ENCODE assay signal across 31 cellular contexts in genomic region chr9:136022731-136023400, GRCh38.
DNase-seq lines count a peak whose midpoint lies in the region; ATAC-seq and TF ChIP-seq lines count a peak whose summit lies in the region.
"Had no signal": no experiment of that assay in that cellular context is flagged by ENCODE, and none has a peak within 500 bp of the region (broad histone marks: within the 10 kb centered on the region; RNA-seq: fewer than 3 reads in every experiment).

No MANE protein-coding gene starts in this region.

- CTCF ChIA-PET in Panc1 (lab: Charles Lee) (no interaction called here), PC-9 (lab: Charles Lee) (no interaction called here)

- H3K4me2 ChIP-seq in PC-9, result no peak overlapping the region
- H3K4me2 ChIP-seq: A549 had no signal

- no peak overlapping the region for H3K27ac Mint-ChIP-seq in activated T-cell treated with anti-CD3 and anti-CD28 coated beads, Interleukin-2, amount 50 U/mL, for 24 hours
- no peak overlapping the region for H3K27ac Mint-ChIP-seq in endothelial cell (ENCODE audit: unreplicated experiment)
- H3K27ac Mint-ChIP-seq: nephron; stimulated activated naive B cell treated with anti-CD40 and anti-IgM and Interleukin-4, amounts not matched to agents 10 μg/mL and 1 μg/mL and 100 μg/mL, for 72 hours; T-helper 2 cell treated with Interferon-gamma antibody and Interleukin-4, amounts not matched to agents 5 μg/mL and 100 μg/mL, for 36 hours had no signal

- DNase-seq in activated T-cell treated with anti-CD3 and anti-CD28 coated beads, Interleukin-2, amount 50 U/mL, for 24 hours, result peak; percentile 17
- DNase-seq in activated T-cell treated with anti-CD3 and anti-CD28 coated beads for 4 hours (no peak), Panc1 (ENCODE audit: low read depth, low spot score) (no peak), esophagus muscularis mucosa (ENCODE audit: extremely low spot score) (no peak), sigmoid colon (peak; percentile 45), PC-9 (no peak), endothelial cell (ENCODE audit: low spot score) (no peak), G401 (ENCODE audit: low spot score) (no peak)
- DNase-seq: activated gamma-delta T cell treated with Interleukin-2 at 50 U/mL for 16 hours; activated T-cell treated with anti-CD3 and anti-CD28 coated beads, Interleukin-2, amount 50 U/mL, for 4 hours; AML-193; GDM1; glutamatergic neuron; islet precursor cell; MM.1S; NCI-H2029; NCI-H226; NCI-H748 treated with DMSO at 0.1 percent for 48 hours; stimulated activated CD4-positive, alpha-beta T cell treated with anti-CD3 and anti-CD28 coated beads, Interleukin-12 subunit alpha, Interleukin-12 subunit beta, amount 100 ng/mL, for 4 hours; stimulated activated CD4-positive, alpha-beta T cell treated with anti-CD3 and anti-CD28 coated beads, Interleukin-4, amount 100 ng/mL, for 24 hours; stimulated activated naive B cell treated with anti-CD40 and anti-IgM and Interleukin-4, amounts not matched to agents 10 μg/mL and 1 μg/mL and 100 μg/mL, for 72 hours; testis had no signal

- no peaks in the 10 kb centered on the region for H3K36me3 Mint-ChIP-seq in activated T-cell treated with anti-CD3 and anti-CD28 coated beads, Interleukin-2, amount 50 U/mL, for 24 hours (ENCODE audit: low read depth)
- H3K36me3 Mint-ChIP-seq in endothelial cell (ENCODE audit: low read depth, unreplicated experiment), result peaks cover 18% of the 10 kb centered on the region

- WGBS in esophagus muscularis mucosa, result 92% methylated on average over 20 of the region's 21 CpGs
- 95% methylated on average over 21 of the region's 21 CpGs for WGBS in sigmoid colon, 2 donors

- H3K27me3 ChIP-seq in Panc1 (ENCODE audit: control insufficient read depth, insufficient read depth, low read length) (no peaks in the 10 kb centered on the region), esophagus muscularis mucosa (no peaks in the 10 kb centered on the region), sigmoid colon (no peaks in the 10 kb centered on the region), PC-9 (ENCODE audit: insufficient read depth, low read depth) (no peaks in the 10 kb centered on the region)
- H3K27me3 ChIP-seq: body of pancreas, ovary, right lobe of liver, testis, uterus had no signal

- no peaks in the 10 kb centered on the region for H3K9me3 Mint-ChIP-seq in activated T-cell treated with anti-CD3 and anti-CD28 coated beads, Interleukin-2, amount 50 U/mL, for 24 hours
- no peaks in the 10 kb centered on the region for H3K9me3 Mint-ChIP-seq in endothelial cell (ENCODE audit: unreplicated experiment)
- H3K9me3 Mint-ChIP-seq: activated T-cell treated with anti-CD3 and anti-CD28 coated beads, Interleukin-2, amount 50 U/mL, for 4 hours; nephron; T-helper 2 cell treated with Interferon-gamma antibody and Interleukin-4, amounts not matched to agents 5 μg/mL and 100 μg/mL, for 36 hours had no signal

- no peaks in the 10 kb centered on the region for H3K79me2 ChIP-seq in PC-9 (ENCODE audit: low read depth)

- no peaks in the 10 kb centered on the region for H3K9me2 ChIP-seq in PC-9 (ENCODE audit: insufficient read depth)

- no peak overlapping the region for H2AFZ ChIP-seq in PC-9

- H3K9me3 ChIP-seq in Panc1 (ENCODE audit: control insufficient read depth, insufficient read depth, low read depth, low read length), result no peaks in the 10 kb centered on the region
- H3K9me3 ChIP-seq in esophagus muscularis mucosa, result no peaks in the 10 kb centered on the region
- H3K9me3 ChIP-seq in sigmoid colon, result no peaks in the 10 kb centered on the region
- H3K9me3 ChIP-seq in PC-9 (ENCODE audit: insufficient read depth, low read depth), result no peaks in the 10 kb centered on the region
- H3K9me3 ChIP-seq: A549, body of pancreas, mucosa of descending colon, ovary, right lobe of liver, testis, uterus had no signal

- 0 out of 2 replicates have a peak, but pooled peaks have one; percentile 10 for ATAC-seq in Panc1
- ATAC-seq: activated T-cell treated with anti-CD3 and anti-CD28 coated beads, Interleukin-2, amount 50 U/mL, for 4 hours; body of pancreas; stimulated activated naive B cell treated with anti-CD40 and anti-IgM and Interleukin-4, amounts not matched to agents 10 μg/mL and 1 μg/mL and 100 μg/mL, for 72 hours had no signal

- no peak overlapping the region for H3K4me3 ChIP-seq in Panc1 (ENCODE audit: low read depth in 2 of 2, low read length in 2 of 2)
- no peak overlapping the region for H3K4me3 ChIP-seq in esophagus muscularis mucosa
- H3K4me3 ChIP-seq in sigmoid colon, result no peak overlapping the region
- no peak overlapping the region for H3K4me3 ChIP-seq in PC-9
- H3K4me3 ChIP-seq: A549, body of pancreas, lung, mucosa of descending colon, ovary, right lobe of liver, testis, uterus had no signal

- peaks cover 6% of the 10 kb centered on the region for H3K4me1 Mint-ChIP-seq in activated T-cell treated with anti-CD3 and anti-CD28 coated beads, Interleukin-2, amount 50 U/mL, for 24 hours (ENCODE audit: low read depth)
- H3K4me1 Mint-ChIP-seq in endothelial cell (ENCODE audit: unreplicated experiment), result no peaks in the 10 kb centered on the region
- H3K4me1 Mint-ChIP-seq: stimulated activated naive B cell treated with anti-CD40 and anti-IgM and Interleukin-4, amounts not matched to agents 10 μg/mL and 1 μg/mL and 100 μg/mL, for 72 hours had no signal

- in situ Hi-C loops in Panc1 (cut with HindIII; ENCODE audit: low pct_unique_long_range_greater_than_20kb, low sequenced_read_pairs), result no loop called here
- in situ Hi-C loops in G401 (cut with HindIII; ENCODE audit: low sequenced_read_pairs), result no loop called here

- intact Hi-C loops in Panc1 (cut with micrococcal nuclease; ENCODE audit: unreplicated experiment), result no loop called here
- intact Hi-C loops in esophagus muscularis mucosa (cut with DNase I), result no loop called here
- intact Hi-C loops in sigmoid colon (cut with DNase I), result no loop called here
- intact Hi-C loops in PC-9 (cut with micrococcal nuclease; ENCODE audit: unreplicated experiment), result no loop called here

- peaks cover 4% of the 10 kb centered on the region; the same call in 1 of the 2 replicates for H3K4me1 ChIP-seq in Panc1 (ENCODE audit: control insufficient read depth, insufficient read depth, low read length)
- H3K4me1 ChIP-seq in esophagus muscularis mucosa, result peaks cover 26 to 83% (median 65%) of the 10 kb centered on the region in 4 donors
- peaks cover 0 to 76% (median 66%) of the 10 kb centered on the region in 4 donors for H3K4me1 ChIP-seq in sigmoid colon
- H3K4me1 ChIP-seq in PC-9 (replicated peaks; ENCODE audit: insufficient read depth), result no peaks in the 10 kb centered on the region
- H3K4me1 ChIP-seq: A549, body of pancreas had no signal

- POLR2A ChIA-PET in Panc1 (lab: Charles Lee) (interaction anchor here (0.6 kb wide), 1 partner anchor 369 kb away, joined by 3 read pairs; no protein-coding TSS in a partner anchor), PC-9 (lab: Charles Lee; ENCODE audit: unreplicated experiment) (no interaction called here)

- TF ChIP-seq POLR2A in esophagus muscularis mucosa (IDR thresholded peaks at IDR 0.05; ENCODE audit: low read depth) (no peak), sigmoid colon (IDR thresholded peaks at IDR 0.05) (no peak)

- H3F3A ChIP-seq in PC-9 (ENCODE audit: insufficient read depth, low read depth), result no peaks in the 10 kb centered on the region

- TF ChIP-seq CTCF in Panc1 (IDR thresholded peaks at IDR 0.05) (no peak), esophagus muscularis mucosa (IDR thresholded peaks at IDR 0.05) (no peak), sigmoid colon (IDR thresholded peaks at IDR 0.05) (no peak), PC-9 (conservative IDR thresholded peaks at IDR 0.05) (no peak), endothelial cell (IDR thresholded peaks at IDR 0.05; ENCODE audit: unreplicated experiment) (no peak)

- BruUV-seq in Panc1 (replicated peaks; lab: Mats Ljungman, UMichigan) (no TSS peak), PC-9 (replicated peaks; lab: Mats Ljungman, UMichigan) (no TSS peak)

- H3K27ac ChIP-seq in Panc1 (ENCODE audit: low read length), result no peak overlapping the region
- H3K27ac ChIP-seq in esophagus muscularis mucosa (replicated peaks in 1 of 4), result peak overlapping the region in 3 of 4 donors; percentile 9 to 65 (median 53)
- peak overlapping the region in 2 of 4 donors; percentile 33 to 71 for H3K27ac ChIP-seq in sigmoid colon
- no peak overlapping the region for H3K27ac ChIP-seq in PC-9
- H3K27ac ChIP-seq: A549, body of pancreas, right lobe of liver, testis, uterus had no signal

- no peak for TF ChIP-seq EP300 in esophagus muscularis mucosa (IDR thresholded peaks at IDR 0.05)
- TF ChIP-seq EP300 in sigmoid colon (IDR thresholded peaks at IDR 0.05), result no peak

- no peaks in the 10 kb centered on the region for H3K27me3 Mint-ChIP-seq in activated T-cell treated with anti-CD3 and anti-CD28 coated beads, Interleukin-2, amount 50 U/mL, for 24 hours
- peaks cover 5% of the 10 kb centered on the region for H3K27me3 Mint-ChIP-seq in endothelial cell (ENCODE audit: unreplicated experiment)

- H3K36me3 ChIP-seq in Panc1 (ENCODE audit: control insufficient read depth, insufficient read depth, low read length) (no peaks in the 10 kb centered on the region), esophagus muscularis mucosa (peaks cover 0 to 16% (median 6%) of the 10 kb centered on the region in 4 donors), sigmoid colon (peaks cover 0 to 7% (median 0%) of the 10 kb centered on the region in 4 donors), PC-9 (ENCODE audit: low read depth) (no peaks in the 10 kb centered on the region)
- H3K36me3 ChIP-seq: ovary, right lobe of liver, uterus had no signal

- peaks cover 8% of the 10 kb centered on the region for H4K20me1 ChIP-seq in PC-9 (ENCODE audit: insufficient read depth)

- H3K4me3 Mint-ChIP-seq in activated T-cell treated with anti-CD3 and anti-CD28 coated beads, Interleukin-2, amount 50 U/mL, for 24 hours, result no peak overlapping the region
- H3K4me3 Mint-ChIP-seq in endothelial cell (ENCODE audit: unreplicated experiment), result no peak overlapping the region
- H3K4me3 Mint-ChIP-seq: activated T-cell treated with anti-CD3 and anti-CD28 coated beads, Interleukin-2, amount 50 U/mL, for 4 hours; nephron; stimulated activated naive B cell treated with anti-CD40 and anti-IgM and Interleukin-4, amounts not matched to agents 10 μg/mL and 1 μg/mL and 100 μg/mL, for 72 hours; T-helper 2 cell treated with Interferon-gamma antibody and Interleukin-4, amounts not matched to agents 5 μg/mL and 100 μg/mL, for 36 hours had no signal

Comparison
In these comparisons a context has a peak if more than half of its experiments do, and no peak if none do; other contexts are left out.
1. DNase-seq: peak in activated T-cell treated with anti-CD3 and anti-CD28 coated beads, Interleukin-2, amount 50 U/mL, for 24 hours (single experiment) and sigmoid colon (single experiment); none in activated T-cell treated with anti-CD3 and anti-CD28 coated beads for 4 hours (single experiment), Panc1 (single experiment), esophagus muscularis mucosa (single experiment), PC-9 (0 of 2), endothelial cell (single experiment) and G401 (single experiment).
2. H3K27ac ChIP-seq: peak in esophagus muscularis mucosa (3 of 4); none in Panc1 (single experiment) and PC-9 (single experiment).